Comparison of ENCODE assay signal across 23 cellular contexts in the genomic region with DNA sequence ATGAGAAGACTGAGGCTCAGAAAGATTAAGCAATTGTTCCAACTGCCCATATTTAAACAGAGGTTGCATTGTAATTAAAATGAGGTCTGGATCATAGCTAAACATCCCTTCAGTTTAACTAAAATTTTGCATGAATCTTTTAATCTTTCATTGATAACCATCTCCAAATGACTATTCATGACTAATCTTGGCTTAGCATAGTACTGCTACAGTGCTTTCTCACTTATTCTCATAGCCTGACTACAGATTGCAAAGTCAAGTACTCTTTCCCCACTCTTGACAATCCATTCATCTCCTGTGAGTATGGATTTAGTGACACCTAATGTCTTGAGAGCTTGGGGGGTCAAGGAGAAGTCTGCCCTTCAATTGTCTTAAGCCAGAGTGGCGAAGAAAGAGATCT.
A peak's percentile ranks its signal among the peaks of the same experiment; 100 is the strongest.
DNase-seq lines count a peak whose midpoint lies in the region; ATAC-seq, FAIRE-seq and TF ChIP-seq lines count a peak whose summit lies in the region.
"Had no signal": no experiment of that assay in that cellular context is flagged by ENCODE, and none has a peak within 500 bp of the region (broad histone marks: within the 10 kb centered on the region; RNA-seq: fewer than 3 reads in every experiment).

No MANE protein-coding gene starts in this region.

- TF ChIP-seq RAD21 in A549 (conservative IDR thresholded peaks at IDR 0.05 in 1 of 2, IDR thresholded peaks at IDR 0.05 in 1 of 2) = no peak

- H4K20me1 ChIP-seq in SU-DHL-6 (ENCODE audit: low read depth, low read length) = no peaks in the 10 kb centered on the region
- H4K20me1 ChIP-seq: BLaER1 treated with 17β-estradiol and CSF1 and Interleukin-3, amounts not matched to agents 10 nM and 100 nM had no signal

- no peak overlapping the region for H3K4me3 ChIP-seq in A549
- no peak overlapping the region for H3K4me3 ChIP-seq in SU-DHL-6 (ENCODE audit: insufficient read depth, low read length, poor library complexity, severe bottlenecking)
- H3K4me3 ChIP-seq: BLaER1 treated with 17β-estradiol and CSF1 and Interleukin-3, amounts not matched to agents 10 nM and 100 nM; SJSA1; smooth muscle cell had no signal

- no peak for TF ChIP-seq POLR2A in A549 (IDR thresholded peaks at IDR 0.05; ENCODE audit: low read length)
- TF ChIP-seq POLR2A in GM12892 (IDR thresholded peaks at IDR 0.05; ENCODE audit: low read depth, low read length) = no peak

- WGBS in A549 (ENCODE audit: missing lambda C conversion rate) = 92% methylated on average over 1 of the region's 1 CpG

- CTCF ChIA-PET in A549 (lab: Yijun Ruan, JAX) = interaction anchor here (1.6 to 2.5 kb wide), 6 partner anchors 10 to 467 kb away, joined by 4 to 6 read pairs (median 4); no protein-coding TSS in a partner anchor
- CTCF ChIA-PET in activated CD4-positive, alpha-beta T cell treated with anti-CD3 and anti-CD28 coated beads for 36 hours (lab: Charles Lee) = no interaction called here
- CTCF ChIA-PET in WTC11 (lab: Charles Lee) = interaction anchor here (1.4 kb wide), 1 partner anchor 20 kb away, joined by 6 read pairs; no protein-coding TSS in a partner anchor

- H3K27me3 Mint-ChIP-seq in activated CD4-positive, alpha-beta T cell treated with anti-CD3 and anti-CD28 coated beads for 36 hours = peaks cover 3% of the 10 kb centered on the region
- no peaks in the 10 kb centered on the region for H3K27me3 Mint-ChIP-seq in WTC11 (ENCODE audit: low read depth)
- H3K27me3 Mint-ChIP-seq: activated naive CD4-positive, alpha-beta T cell treated with anti-CD3 and anti-CD28 coated beads, Interleukin-2, amount 10 ng/mL, durations not matched to agents 7 days and 5 days; T-helper 17 cell had no signal

- no peak overlapping the region for H3K9ac ChIP-seq in SU-DHL-6 (ENCODE audit: low read length)
- H3K9ac ChIP-seq: BLaER1 treated with 17β-estradiol and CSF1 and Interleukin-3, amounts not matched to agents 10 nM and 100 nM had no signal

- H3K36me3 Mint-ChIP-seq in activated CD4-positive, alpha-beta T cell treated with anti-CD3 and anti-CD28 coated beads for 36 hours (ENCODE audit: low read depth) = no peaks in the 10 kb centered on the region
- no peaks in the 10 kb centered on the region for H3K36me3 Mint-ChIP-seq in WTC11
- H3K36me3 Mint-ChIP-seq: activated naive CD4-positive, alpha-beta T cell treated with anti-CD3 and anti-CD28 coated beads, Interleukin-2, amount 10 ng/mL, durations not matched to agents 7 days and 5 days had no signal

- no peak for TF ChIP-seq CTCF in A549 (IDR thresholded peaks at IDR 0.05)
- no peak for TF ChIP-seq CTCF in SU-DHL-6 (IDR thresholded peaks at IDR 0.05; ENCODE audit: insufficient read depth, low read length, poor library complexity, severe bottlenecking)
- no peak for TF ChIP-seq CTCF in WTC11 (IDR thresholded peaks at IDR 0.05)

- H3K27me3 ChIP-seq in SU-DHL-6 (ENCODE audit: low read length) = no peaks in the 10 kb centered on the region
- H3K27me3 ChIP-seq: BLaER1 treated with 17β-estradiol and CSF1 and Interleukin-3, amounts not matched to agents 10 nM and 100 nM; SJSA1 had no signal

- POLR2A ChIA-PET in A549 (lab: Yijun Ruan, JAX) (no interaction called here), WTC11 (lab: Charles Lee) (no interaction called here)
- POLR2A ChIA-PET in activated CD4-positive, alpha-beta T cell treated with anti-CD3 and anti-CD28 coated beads for 36 hours (lab: Charles Lee) = no interaction called here

- TF ChIP-seq EP300 in A549 (IDR thresholded peaks at IDR 0.05) = no peak

- no peak for FAIRE-seq in A549 (lab: Jason Lieb, UNC)
- FAIRE-seq in GM12892 (lab: Jason Lieb, UNC) = no peak
- FAIRE-seq: RCC 7860 had no signal

- peaks cover 1% of the 10 kb centered on the region for H3K9me3 Mint-ChIP-seq in activated CD4-positive, alpha-beta T cell treated with anti-CD3 and anti-CD28 coated beads for 36 hours (ENCODE audit: low read depth)
- no peaks in the 10 kb centered on the region; the same call in 1 of the 2 replicates for H3K9me3 Mint-ChIP-seq in WTC11
- H3K9me3 Mint-ChIP-seq: activated CD4-positive, alpha-beta T cell treated with anti-CD3 and anti-CD28 coated beads, Interleukin-2, amount 10 ng/mL, durations not matched to agents 7 days and 5 days; activated naive CD4-positive, alpha-beta T cell treated with anti-CD3 and anti-CD28 coated beads, Interleukin-2, amount 10 ng/mL, durations not matched to agents 7 days and 5 days had no signal

- no peak overlapping the region for H3K27ac Mint-ChIP-seq in activated CD4-positive, alpha-beta T cell treated with anti-CD3 and anti-CD28 coated beads for 36 hours
- no peak overlapping the region for H3K27ac Mint-ChIP-seq in WTC11
- H3K27ac Mint-ChIP-seq: activated CD4-positive, alpha-beta T cell treated with anti-CD3 and anti-CD28 coated beads, Interleukin-2, amount 10 ng/mL, durations not matched to agents 7 days and 5 days; activated naive CD4-positive, alpha-beta T cell treated with anti-CD3 and anti-CD28 coated beads, Interleukin-2, amount 10 ng/mL, durations not matched to agents 7 days and 5 days; activated T-helper 1 cell treated with anti-CD3 and anti-CD28 coated beads, Interleukin-12 subunit alpha, Interleukin-12 subunit beta, Interleukin-2, Interleukin-4 antibody, amounts not matched to agents 30 ng/mL and 10 ng/mL and 1 ng/mL, durations not matched to agents 14 hours and 24 hours and 36 hours; naive B cell; T-helper 17 cell had no signal

- H3F3A ChIP-seq in SU-DHL-6 (ENCODE audit: insufficient read depth) = no peaks in the 10 kb centered on the region

- DNase-seq in A549 (ENCODE audit: low read depth in 1 of 2, low spot score in 1 of 2) (no peak), GM03348 (ENCODE audit: low spot score) (peak; percentile 20), iris pigment epithelial cell (ENCODE audit: low read depth) (peak; percentile 11), GM12892 (ENCODE audit: insufficient read length) (no peak), WTC11 (ENCODE audit: low spot score) (no peak), T1000 (lab: John Stamatoyannopoulos, UW) (no peak)
- no peak for DNase-seq in activated CD4-positive, alpha-beta T cell treated with anti-CD3 and anti-CD28 coated beads for 36 hours
- DNase-seq: activated CD4-positive, alpha-beta T cell treated with anti-CD3 and anti-CD28 coated beads, Interleukin-2, amount 10 ng/mL, durations not matched to agents 7 days and 5 days; activated naive CD4-positive, alpha-beta T cell treated with anti-CD3 and anti-CD28 coated beads, Interleukin-2, amount 10 ng/mL, durations not matched to agents 7 days and 5 days; caudate nucleus; IMR-90; left cardiac atrium; naive B cell; nucleus accumbens; stimulated activated CD4-positive, alpha-beta T cell treated with anti-CD3 and anti-CD28 coated beads, Interleukin-2, amount 100 ng/mL, for 24 hours; substantia nigra; T-helper 17 cell had no signal

- H3K4me2 ChIP-seq in A549 = no peak overlapping the region
- no peak overlapping the region for H3K4me2 ChIP-seq in SU-DHL-6 (ENCODE audit: low read depth, low read length, poor library complexity, severe bottlenecking)

- peaks cover 5% of the 10 kb centered on the region; the same call in 1 of the 3 replicates for H3K9me3 ChIP-seq in A549
- no peaks in the 10 kb centered on the region for H3K9me3 ChIP-seq in SU-DHL-6 (ENCODE audit: insufficient read depth, low read length)
- H3K9me3 ChIP-seq: SJSA1 had no signal

- no peaks in the 10 kb centered on the region for H3K79me2 ChIP-seq in SU-DHL-6 (ENCODE audit: insufficient read depth, low read length)

- peak overlapping the region; percentile 78 for H2AFZ ChIP-seq in SU-DHL-6 (ENCODE audit: low read depth, low read length, severe bottlenecking)

- H3K27ac ChIP-seq in A549 (peak overlapping the region; percentile 80 to 84; a peak in 5 of 6 replicates), SU-DHL-6 (ENCODE audit: low read depth, low read length) (no peak overlapping the region)
- H3K27ac ChIP-seq: BLaER1 treated with 17β-estradiol and CSF1 and Interleukin-3, amounts not matched to agents 10 nM and 100 nM; SJSA1 had no signal

- H3K4me1 ChIP-seq in A549 = peaks cover 10% of the 10 kb centered on the region

- no peaks in the 10 kb centered on the region for H3K4me1 Mint-ChIP-seq in activated CD4-positive, alpha-beta T cell treated with anti-CD3 and anti-CD28 coated beads for 36 hours
- peaks cover 11% of the 10 kb centered on the region for H3K4me1 Mint-ChIP-seq in WTC11
- H3K4me1 Mint-ChIP-seq: activated CD4-positive, alpha-beta T cell treated with anti-CD3 and anti-CD28 coated beads, Interleukin-2, amount 10 ng/mL, durations not matched to agents 7 days and 5 days; activated naive CD4-positive, alpha-beta T cell treated with anti-CD3 and anti-CD28 coated beads, Interleukin-2, amount 10 ng/mL, durations not matched to agents 7 days and 5 days; naive B cell; T-helper 17 cell had no signal

- ATAC-seq in A549 (no peak), WTC11 (no peak)
- no peak for ATAC-seq in activated CD4-positive, alpha-beta T cell treated with anti-CD3 and anti-CD28 coated beads for 36 hours
- ATAC-seq: T-helper 17 cell had no signal

- no peak overlapping the region for H3K4me3 Mint-ChIP-seq in activated CD4-positive, alpha-beta T cell treated with anti-CD3 and anti-CD28 coated beads for 36 hours
- H3K4me3 Mint-ChIP-seq in WTC11 = no peak overlapping the region
- H3K4me3 Mint-ChIP-seq: activated CD4-positive, alpha-beta T cell treated with anti-CD3 and anti-CD28 coated beads, Interleukin-2, amount 10 ng/mL, durations not matched to agents 7 days and 5 days; activated naive CD4-positive, alpha-beta T cell treated with anti-CD3 and anti-CD28 coated beads, Interleukin-2, amount 10 ng/mL, durations not matched to agents 7 days and 5 days; activated T-helper 1 cell treated with anti-CD3 and anti-CD28 coated beads, Interleukin-12 subunit alpha, Interleukin-12 subunit beta, Interleukin-2, Interleukin-4 antibody, amounts not matched to agents 30 ng/mL and 10 ng/mL and 1 ng/mL, durations not matched to agents 14 hours and 24 hours and 36 hours; naive B cell; T-helper 17 cell had no signal

- no peaks in the 10 kb centered on the region for H3K9me2 ChIP-seq in SU-DHL-6 (replicated peaks; ENCODE audit: insufficient read depth, low read length)

- no peaks in the 10 kb centered on the region for H3K36me3 ChIP-seq in SU-DHL-6 (ENCODE audit: low read length)
- H3K36me3 ChIP-seq: BLaER1 treated with 17β-estradiol and CSF1 and Interleukin-3, amounts not matched to agents 10 nM and 100 nM; SJSA1 had no signal

- intact Hi-C loops in activated CD4-positive, alpha-beta T cell treated with anti-CD3 and anti-CD28 coated beads for 36 hours (cut with DNase I, micrococcal nuclease) = no loop called here

TF ChIP-seq in A549, 52 proteins besides CTCF, POLR2A, EP300 and RAD21 (continues in another document):
- TF ChIP-seq ZFP36 (IDR thresholded peaks at IDR 0.05; ENCODE audit: borderline replicate concordance, partially characterized antibody) = no peak
- no peak for TF ChIP-seq ZC3H11A (IDR thresholded peaks at IDR 0.05)

TF ChIP-seq in WTC11, 78 proteins besides CTCF, POLR2A, EP300 and RAD21 (continues in another document):
- no peak for TF ChIP-seq NFYB (CRISPR knock-in tag; conservative IDR thresholded peaks at IDR 0.05; ENCODE audit: low read depth)

Comparison
In these comparisons a context has a peak if more than half of its experiments do, and no peak if none do; other contexts are left out.
1. DNase-seq: peak in GM03348 (single experiment) and iris pigment epithelial cell (single experiment); none in A549 (0 of 2), GM12892 (single experiment), activated CD4-positive, alpha-beta T cell treated with anti-CD3 and anti-CD28 coated beads for 36 hours (single experiment), WTC11 (single experiment) and T1000 (single experiment).